ENCODE assay signal across 17 cellular contexts in genomic region chr4:117324851-117325491, GRCh38.
DNase-seq lines count a peak whose midpoint lies in the region; ATAC-seq and TF ChIP-seq lines count a peak whose summit lies in the region.
"Had no signal": no experiment of that assay in that cellular context is flagged by ENCODE, and none has a peak within 500 bp of the region (broad histone marks: within the 10 kb centered on the region; RNA-seq: fewer than 3 reads in every experiment).

No MANE protein-coding gene starts in this region.

- peak; percentile 42 for ATAC-seq in GM19351 (IDR thresholded peaks at IDR 0.05; ENCODE audit: unreplicated experiment)
- ATAC-seq: Right ventricle myocardium inferior had no signal

- H3K4me3 ChIP-seq in epithelial cell of proximal tubule (ENCODE audit: low read depth, low read length): no peak overlapping the region
- no peak overlapping the region for H3K4me3 ChIP-seq in retinal pigment epithelial cell (ENCODE audit: low read length)
- H3K4me3 ChIP-seq: adrenal gland, stomach had no signal

- DNase-seq in RKO (ENCODE audit: low spot score): peak; percentile 54
- DNase-seq in epithelial cell of proximal tubule (ENCODE audit: low read depth): peak; percentile 87
- DNase-seq in retinal pigment epithelial cell (ENCODE audit: low read depth): peak; percentile 3
- no peak for DNase-seq in GM10248 (ENCODE audit: extremely low spot score)
- no peak for DNase-seq in RPMI8226
- no peak for DNase-seq in pons (ENCODE audit: low spot score)
- no peak for DNase-seq in NCI-H1092 (lab: John Stamatoyannopoulos, UW)
- DNase-seq: adrenal gland; CD4-positive, alpha-beta memory T cell; effector CD8-positive, alpha-beta T cell; hippocampal formation; mesendoderm; NCI-H1417 treated with DMSO at 0.1 percent for 48 hours; NCI-H510A; stomach had no signal

- CTCF ChIA-PET in GM10248 (lab: Yijun Ruan, JAX): no interaction called here

- POLR2A ChIA-PET in GM10248 (lab: Yijun Ruan, JAX): no interaction called here

- TF ChIP-seq CTCF in epithelial cell of proximal tubule (conservative IDR thresholded peaks at IDR 0.05; ENCODE audit: low read depth, low read length) (no peak), retinal pigment epithelial cell (conservative IDR thresholded peaks at IDR 0.05; ENCODE audit: low read depth, low read length) (no peak), GM10248 (IDR thresholded peaks at IDR 0.05; ENCODE audit: control extremely low read depth, extremely low read depth, low read depth, missing control alignments) (no peak)

Comparison
In these comparisons a context has a peak if more than half of its experiments do, and no peak if none do; other contexts are left out.
1. DNase-seq: peak in RKO (single experiment), epithelial cell of proximal tubule (single experiment) and retinal pigment epithelial cell (single experiment); none in GM10248 (single experiment), RPMI8226 (single experiment), pons (single experiment) and NCI-H1092 (single experiment).